ENCODE assay signal across 22 cellular contexts in the genomic region with DNA sequence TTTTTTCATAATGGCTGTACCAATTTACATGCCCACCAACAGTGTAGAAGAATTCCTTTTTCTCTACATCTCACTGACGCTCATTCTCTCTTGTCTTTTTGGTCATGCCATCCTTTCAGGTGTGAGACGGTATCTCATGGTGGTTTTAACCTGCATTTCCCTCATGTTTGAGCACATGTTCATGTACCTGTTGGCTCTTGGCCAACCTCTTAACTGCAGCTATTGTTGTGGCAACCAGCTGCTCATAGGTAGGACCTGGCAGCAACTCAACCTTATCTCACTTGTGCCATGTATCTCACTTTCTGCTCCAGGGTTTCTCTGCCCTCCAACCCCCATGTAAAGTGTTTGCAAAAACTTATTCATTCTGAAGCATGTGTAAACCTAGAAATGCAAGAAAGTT.
DNase-seq lines count a peak whose midpoint lies in the region; ATAC-seq and TF ChIP-seq lines count a peak whose summit lies in the region.
"Had no signal": no experiment of that assay in that cellular context is flagged by ENCODE, and none has a peak within 500 bp of the region (broad histone marks: within the 10 kb centered on the region; RNA-seq: fewer than 3 reads in every experiment).

No MANE protein-coding gene starts in this region.

- TF ChIP-seq POLR2A in sigmoid colon (IDR thresholded peaks at IDR 0.05), result no peak

- no peak overlapping the region for H2AFZ ChIP-seq in PC-3 (ENCODE audit: low read length)
- H2AFZ ChIP-seq: GM23248 had no signal

- no peak overlapping the region for H3K9ac ChIP-seq in PC-3 (ENCODE audit: low read length)
- H3K9ac ChIP-seq: GM23248 had no signal

- no peaks in the 10 kb centered on the region for H4K20me1 ChIP-seq in PC-3 (ENCODE audit: low read length)

- intact Hi-C loops in sigmoid colon (cut with DNase I) (no loop called here), PC-3 (cut with micrococcal nuclease) (no loop called here)

- CTCF ChIA-PET in PC-3 (lab: Charles Lee), result no interaction called here

- TF ChIP-seq CTCF in epithelial cell of esophagus (IDR thresholded peaks at IDR 0.05; ENCODE audit: insufficient read depth, low read depth, low read length, missing control alignments) (no peak), sigmoid colon (IDR thresholded peaks at IDR 0.05) (no peak), PC-3 (conservative IDR thresholded peaks at IDR 0.05; ENCODE audit: low read depth, low read length) (no peak)

- H3K79me2 ChIP-seq in PC-3 (ENCODE audit: low read length), result no peaks in the 10 kb centered on the region

- WGBS in sigmoid colon, 2 donors, result 60 to 83% methylated on average over 2 of the region's 2 CpGs

- DNase-seq in DMS53 (lab: John Stamatoyannopoulos, UW) (peak; percentile 96), NCI-H146 (lab: John Stamatoyannopoulos, UW) (peak; percentile 68), NCI-H2196 treated with DMSO at 0.1 percent for 48 hours (lab: John Stamatoyannopoulos, UW; ENCODE audit: unreplicated experiment) (peak; percentile 22), epithelial cell of esophagus (ENCODE audit: low read depth) (peak; percentile 4), sigmoid colon (no peak), PC-3 (no peak)
- DNase-seq in effector memory CD4-positive, alpha-beta T cell, result no peak
- DNase-seq: activated naive CD4-positive, alpha-beta T cell treated with anti-CD3 and anti-CD28 coated beads for 36 hours; activated T-cell treated with anti-CD3 and anti-CD28 coated beads, Interleukin-2, amount 50 U/mL, for 48 hours; amniotic stem cell; DMS 273 treated with DMSO at 0.1 percent for 48 hours; GM23248; kidney; SJCRH30; stimulated activated CD4-positive, alpha-beta T cell treated with anti-CD3 and anti-CD28 coated beads, Interleukin-1b, Interleukin-23, amount 100 ng/mL, for 48 hours; T-cell; uterus had no signal

- no peaks in the 10 kb centered on the region for H3K4me1 ChIP-seq in sigmoid colon
- no peaks in the 10 kb centered on the region for H3K4me1 ChIP-seq in PC-3 (ENCODE audit: insufficient read depth, low read length)
- no peaks in the 10 kb centered on the region for H3K4me1 ChIP-seq in effector memory CD4-positive, alpha-beta T cell (ENCODE audit: control insufficient read depth, insufficient read depth, low read length, poor library complexity, severe bottlenecking)
- H3K4me1 ChIP-seq: prostate gland, uterus had no signal

- POLR2A ChIA-PET in PC-3 (lab: Charles Lee; ENCODE audit: unreplicated experiment), result no interaction called here

- H3K27ac ChIP-seq in sigmoid colon (no peak overlapping the region), PC-3 (ENCODE audit: low read length) (no peak overlapping the region)
- H3K27ac ChIP-seq in effector memory CD4-positive, alpha-beta T cell (ENCODE audit: insufficient read depth, low read length, poor library complexity, severe bottlenecking), result no peak overlapping the region
- H3K27ac ChIP-seq: C4-2B, GM23248, prostate gland, SJCRH30, uterus had no signal

- H3K4me3 ChIP-seq in epithelial cell of esophagus (ENCODE audit: low read length), result no peak overlapping the region
- H3K4me3 ChIP-seq in sigmoid colon, result no peak overlapping the region
- H3K4me3 ChIP-seq in PC-3 (ENCODE audit: low read length), result no peak overlapping the region
- H3K4me3 ChIP-seq in effector memory CD4-positive, alpha-beta T cell (ENCODE audit: insufficient read depth, low read depth, low read length, poor library complexity, severe bottlenecking), result no peak overlapping the region
- H3K4me3 ChIP-seq: GM23248, lung, prostate gland, SJCRH30, uterus had no signal

- ATAC-seq in HG03469 (IDR thresholded peaks at IDR 0.05; ENCODE audit: unreplicated experiment) (no peak), PC-3 (no peak)
- ATAC-seq: Panc1, T-cell had no signal

- H3F3A ChIP-seq in PC-3 (ENCODE audit: low read length, unreplicated experiment), result no peaks in the 10 kb centered on the region

- H3K36me3 ChIP-seq in sigmoid colon (no peaks in the 10 kb centered on the region), PC-3 (ENCODE audit: low read depth, low read length) (no peaks in the 10 kb centered on the region)
- no peaks in the 10 kb centered on the region for H3K36me3 ChIP-seq in effector memory CD4-positive, alpha-beta T cell (ENCODE audit: control insufficient read depth, insufficient read depth, low read length)
- H3K36me3 ChIP-seq: prostate gland, SJCRH30, uterus had no signal

- no peak overlapping the region for H3K4me2 ChIP-seq in PC-3 (ENCODE audit: low read length)

- TF ChIP-seq EP300 in sigmoid colon (IDR thresholded peaks at IDR 0.05), result no peak

- H3K9me3 ChIP-seq in sigmoid colon, result no peaks in the 10 kb centered on the region
- H3K9me3 ChIP-seq in PC-3 (ENCODE audit: low read length), result no peaks in the 10 kb centered on the region
- no peaks in the 10 kb centered on the region for H3K9me3 ChIP-seq in effector memory CD4-positive, alpha-beta T cell (ENCODE audit: control insufficient read depth, low read length)
- H3K9me3 ChIP-seq: prostate gland, SJCRH30, uterus had no signal

- BruUV-seq in PC-3 (replicated peaks; lab: Mats Ljungman, UMichigan), result no TSS peak

- H3K27me3 ChIP-seq in sigmoid colon (no peaks in the 10 kb centered on the region), PC-3 (ENCODE audit: low read length) (peaks cover 32% of the 10 kb centered on the region)
- H3K27me3 ChIP-seq in effector memory CD4-positive, alpha-beta T cell (replicated peaks; ENCODE audit: control insufficient read depth, insufficient read depth, low read length, poor library complexity, severe bottlenecking), result no peaks in the 10 kb centered on the region
- H3K27me3 ChIP-seq: SJCRH30, uterus had no signal

- H3K9me2 ChIP-seq in PC-3 (replicated peaks; ENCODE audit: low read length), result no peaks in the 10 kb centered on the region

Comparison
In these comparisons a context has a peak if more than half of its experiments do, and no peak if none do; other contexts are left out.
1. DNase-seq: peak in DMS53 (single experiment), NCI-H146 (single experiment), NCI-H2196 treated with DMSO at 0.1 percent for 48 hours (single experiment) and epithelial cell of esophagus (single experiment); none in sigmoid colon (single experiment), PC-3 (single experiment) and effector memory CD4-positive, alpha-beta T cell (0 of 3).